ENCODE assay signal across 1 cellular context in the genomic region with DNA sequence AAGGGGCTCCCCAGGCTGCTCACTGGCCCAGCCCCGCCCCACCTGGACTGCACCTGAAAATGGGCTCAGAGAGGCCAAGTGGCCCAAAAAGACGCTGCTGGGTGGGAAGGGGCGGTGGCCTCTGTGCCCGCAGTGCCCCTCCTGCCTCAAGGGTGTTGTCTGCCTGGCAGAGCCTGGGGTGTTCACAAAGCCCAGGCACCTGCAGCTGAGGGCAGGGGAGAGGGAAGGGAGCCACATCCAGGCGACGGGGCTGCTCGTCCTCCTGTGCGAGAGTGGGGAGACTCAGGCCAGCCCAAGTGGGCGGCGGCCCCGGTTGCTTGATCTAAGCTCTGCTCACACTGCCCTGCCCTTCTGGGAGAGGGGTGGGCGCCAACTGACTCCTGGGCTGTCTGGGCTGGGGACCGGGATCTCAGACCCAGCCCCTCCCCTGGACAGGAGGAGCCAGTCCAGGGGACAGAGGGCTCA.
TF ChIP-seq lines count a peak whose summit lies in the region.

No MANE protein-coding gene starts in this region.

TF ChIP-seq in HepG2, 621 proteins besides CTCF, POLR2A, EP300 and RAD21:
- no peak for TF ChIP-seq ZUFSP (CRISPR knock-in tag; IDR thresholded peaks at IDR 0.05; ENCODE audit: borderline replicate concordance)
- TF ChIP-seq PPARG (CRISPR knock-in tag; conservative IDR thresholded peaks at IDR 0.05), result no peak
- TF ChIP-seq ZBTB46 (CRISPR knock-in tag; IDR thresholded peaks at IDR 0.05; ENCODE audit: borderline replicate concordance), result no peak
- no peak for TF ChIP-seq SRSF4 (IDR thresholded peaks at IDR 0.05; ENCODE audit: low read depth, low read length, poor library complexity, severe bottlenecking)
- TF ChIP-seq ZNF883 (CRISPR knock-in tag; IDR thresholded peaks at IDR 0.05; ENCODE audit: not compliant biosample characterization), result no peak
- TF ChIP-seq, protein P1, sequence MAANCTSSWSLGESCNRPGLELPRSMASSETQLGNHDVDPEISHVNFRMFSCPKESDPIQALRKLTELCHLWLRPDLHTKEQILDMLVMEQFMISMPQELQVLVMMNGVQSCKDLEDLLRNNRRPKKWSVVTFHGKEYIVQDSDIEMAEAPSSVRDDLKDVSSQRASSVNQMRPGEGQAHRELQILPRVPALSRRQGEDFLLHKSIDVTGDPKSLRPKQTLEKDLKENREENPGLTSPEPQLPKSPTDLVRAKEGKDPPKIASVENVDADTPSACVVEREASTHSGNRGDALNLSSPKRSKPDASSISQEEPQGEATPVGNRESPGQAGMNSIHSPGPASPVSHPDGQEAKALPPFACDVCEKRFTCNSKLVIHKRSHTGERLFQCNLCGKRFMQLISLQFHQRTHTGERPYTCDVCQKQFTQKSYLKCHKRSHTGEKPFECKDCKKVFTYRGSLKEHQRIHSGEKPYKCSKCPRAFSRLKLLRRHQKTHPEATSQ (CRISPR knock-in tag; IDR thresholded peaks at IDR 0.05; ENCODE audit: borderline replicate concordance), result no peak
- TF ChIP-seq ZNF501 (CRISPR knock-in tag; IDR thresholded peaks at IDR 0.05), result no peak
- no peak for TF ChIP-seq BCL6 (CRISPR knock-in tag; IDR thresholded peaks at IDR 0.05)
- no peak for TF ChIP-seq FUBP1 (CRISPR knock-in tag; IDR thresholded peaks at IDR 0.05; ENCODE audit: borderline replicate concordance)
- TF ChIP-seq ARID2 (CRISPR knock-in tag; IDR thresholded peaks at IDR 0.05; ENCODE audit: borderline replicate concordance), result no peak
- TF ChIP-seq HINFP (CRISPR knock-in tag; IDR thresholded peaks at IDR 0.05; ENCODE audit: low read depth), result no peak
